1 cellular context compared by ENCODE assay signal in the genomic region with DNA sequence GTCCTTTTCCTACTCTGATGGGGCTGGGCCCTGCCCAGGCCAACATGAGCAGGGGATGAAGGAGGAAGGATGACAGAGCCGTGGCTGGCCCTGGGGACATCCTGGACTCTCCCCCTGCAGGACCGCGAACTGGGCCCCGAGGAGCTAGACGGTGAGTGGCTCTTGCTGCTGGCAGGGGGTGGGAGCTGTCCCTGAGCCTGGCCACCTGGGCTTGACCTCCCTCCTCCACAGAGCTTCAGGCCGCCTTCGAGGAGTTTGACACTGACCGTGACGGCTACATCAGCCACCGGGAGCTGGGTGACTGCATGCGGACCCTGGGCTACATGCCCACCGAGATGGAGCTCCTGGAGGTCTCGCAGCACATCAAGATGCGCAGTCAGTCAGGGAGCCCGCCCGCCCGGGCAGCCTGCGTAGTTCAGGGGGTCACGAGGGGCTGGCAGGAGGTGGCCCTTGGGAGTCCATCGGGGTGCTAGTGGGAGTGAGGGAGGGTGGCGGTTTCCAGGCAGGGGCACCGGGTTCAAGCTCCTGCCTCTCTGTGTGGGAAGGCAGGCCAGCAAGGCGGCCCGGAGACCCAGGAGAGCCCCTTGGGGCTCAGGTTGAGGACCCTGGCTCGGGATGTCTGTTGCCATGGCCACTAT.
TF ChIP-seq lines count a peak whose summit lies in the region.

No MANE protein-coding gene starts in this region.

TF ChIP-seq in GM12878, 131 proteins besides CTCF, POLR2A, EP300 and RAD21:
- no peak for TF ChIP-seq ZNF384 (IDR thresholded peaks at IDR 0.05; ENCODE audit: borderline replicate concordance, low read depth, low read length)
- TF ChIP-seq EZH2 (IDR thresholded peaks at IDR 0.05; ENCODE audit: borderline replicate concordance, control insufficient read depth, low read depth, low read length): no peak
- TF ChIP-seq, protein P1, sequence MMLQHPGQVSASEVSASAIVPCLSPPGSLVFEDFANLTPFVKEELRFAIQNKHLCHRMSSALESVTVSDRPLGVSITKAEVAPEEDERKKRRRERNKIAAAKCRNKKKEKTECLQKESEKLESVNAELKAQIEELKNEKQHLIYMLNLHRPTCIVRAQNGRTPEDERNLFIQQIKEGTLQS (IDR thresholded peaks at IDR 0.05; ENCODE audit: borderline replicate concordance, extremely low read depth, low read depth, low read length): no peak
- no peak for TF ChIP-seq TCF3 (IDR thresholded peaks at IDR 0.05; ENCODE audit: borderline replicate concordance, insufficient read depth, low read depth, low read length)
- TF ChIP-seq ATF2 (IDR thresholded peaks at IDR 0.05; ENCODE audit: low read length): no peak
- TF ChIP-seq PML (IDR thresholded peaks at IDR 0.05; ENCODE audit: low read length): no peak
- TF ChIP-seq NFIC (IDR thresholded peaks at IDR 0.05; ENCODE audit: low read depth, low read length): no peak
- TF ChIP-seq POLR2AphosphoS5 (IDR thresholded peaks at IDR 0.05; ENCODE audit: low read length): no peak
- TF ChIP-seq CREM (IDR thresholded peaks at IDR 0.05; ENCODE audit: low read depth): no peak
- no peak for TF ChIP-seq PAX8 (IDR thresholded peaks at IDR 0.05)
- TF ChIP-seq ZNF592 (IDR thresholded peaks at IDR 0.05): no peak
- no peak for TF ChIP-seq MYC (IDR thresholded peaks at IDR 0.05; ENCODE audit: insufficient read depth, insufficient read length, insufficient replicate concordance, low read length, severe bottlenecking)
- no peak for TF ChIP-seq BHLHE40 (IDR thresholded peaks at IDR 0.05; ENCODE audit: borderline replicate concordance in 1 of 2, low read depth in 2 of 2, low read length in 1 of 2)
- TF ChIP-seq TARDBP (IDR thresholded peaks at IDR 0.05; ENCODE audit: borderline replicate concordance): no peak
- TF ChIP-seq RFX5 (IDR thresholded peaks at IDR 0.05; ENCODE audit: low read depth, low read length): no peak
- no peak for TF ChIP-seq HDGF (IDR thresholded peaks at IDR 0.05)
- TF ChIP-seq HDAC2 (IDR thresholded peaks at IDR 0.05): no peak
- no peak for TF ChIP-seq ESRRA (IDR thresholded peaks at IDR 0.05; ENCODE audit: low read length)
- TF ChIP-seq FOS (IDR thresholded peaks at IDR 0.05; ENCODE audit: borderline replicate concordance, extremely low read depth, insufficient read length): no peak
